ENCODE assay signal across 36 cellular contexts in the genomic region with DNA sequence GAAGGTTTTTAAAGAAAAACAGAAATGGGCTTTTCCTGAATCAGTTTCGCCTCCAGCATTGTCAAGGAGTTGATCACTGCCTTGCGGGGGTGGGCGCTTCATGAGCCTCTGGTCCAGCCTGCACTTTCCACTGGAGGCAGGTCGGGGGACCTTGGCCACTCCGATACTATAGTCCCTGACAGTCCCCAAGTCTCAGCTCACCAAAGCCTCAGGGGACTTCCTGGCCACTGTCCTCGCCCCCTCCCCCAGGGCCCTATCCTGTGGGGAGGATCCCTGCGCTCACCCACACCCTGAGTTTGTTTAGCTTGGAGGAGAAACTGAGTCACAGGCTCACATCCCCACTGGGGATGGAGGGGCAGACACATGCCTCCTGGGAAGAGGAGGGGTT. TPM values are rescaled to one million over a fixed set of nuclear protein-coding genes. Genes with fewer than 3 reads are reported as not detected.
"Had no signal": no experiment of that assay in that cellular context is flagged by ENCODE, and none has a peak within 500 bp of the region (broad histone marks: within the 10 kb centered on the region; RNA-seq: fewer than 3 reads in every experiment).

No MANE protein-coding gene starts in this region.

- ATAC-seq: activated CD8-positive, alpha-beta T cell treated with anti-CD3 and anti-CD28 coated beads for 36 hours; esophagus mucosa; heart left ventricle; naive thymus-derived CD4-positive, alpha-beta T cell; stimulated activated memory B cell treated with anti-CD40 and anti-IgM and Interleukin-4, amounts not matched to agents 10 μg/mL and 1 μg/mL and 100 μg/mL, for 72 hours; stimulated activated naive CD8-positive, alpha-beta T cell treated with anti-CD3 and anti-CD28 coated beads, Interleukin-15, amount 100 ng/mL, for 72 hours had no signal

- H3K4me1 Mint-ChIP-seq: activated B cell treated with CpG ODN at 0.5 μM for 24 hours; activated naive CD4-positive, alpha-beta T cell treated with anti-CD3 and anti-CD28 coated beads, Interleukin-2, amount 50 U/mL, for 24 hours; stimulated activated memory B cell treated with anti-CD40 and anti-IgM and Interleukin-4, amounts not matched to agents 10 μg/mL and 1 μg/mL and 100 μg/mL, for 72 hours; stimulated activated naive CD8-positive, alpha-beta T cell treated with anti-CD3 and anti-CD28 coated beads, Interleukin-15, amount 100 ng/mL, for 72 hours had no signal

- H3K9me3 Mint-ChIP-seq: activated B cell treated with CpG ODN at 0.5 μM for 24 hours; activated CD8-positive, alpha-beta T cell treated with anti-CD3 and anti-CD28 coated beads for 36 hours; activated naive CD4-positive, alpha-beta T cell treated with anti-CD3 and anti-CD28 coated beads, Interleukin-2, amount 50 U/mL, for 24 hours; activated T-helper 2 cell treated with anti-CD3 and anti-CD28 coated beads, Interferon-gamma antibody, Interleukin-2, Interleukin-4, amounts not matched to agents 10 μg/mL and 5 μg/mL and 100 μg/mL, durations not matched to agents 14 hours and 24 hours and 36 hours; brain; naive thymus-derived CD4-positive, alpha-beta T cell; stimulated activated memory B cell treated with anti-CD40 and anti-IgM and Interleukin-4, amounts not matched to agents 10 μg/mL and 1 μg/mL and 100 μg/mL, for 72 hours; stimulated activated naive CD8-positive, alpha-beta T cell treated with anti-CD3 and anti-CD28 coated beads, Interleukin-15, amount 100 ng/mL, for 72 hours; T-helper 2 cell treated with Interferon-gamma antibody and Interleukin-4, amounts not matched to agents 5 μg/mL and 100 μg/mL, for 36 hours had no signal

- H3K4me3 Mint-ChIP-seq: activated B cell treated with CpG ODN at 0.5 μM for 24 hours; activated CD8-positive, alpha-beta T cell treated with anti-CD3 and anti-CD28 coated beads for 36 hours; activated naive CD4-positive, alpha-beta T cell treated with anti-CD3 and anti-CD28 coated beads, Interleukin-2, amount 50 U/mL, for 24 hours; brain; naive thymus-derived CD4-positive, alpha-beta T cell; stimulated activated memory B cell treated with anti-CD40 and anti-IgM and Interleukin-4, amounts not matched to agents 10 μg/mL and 1 μg/mL and 100 μg/mL, for 72 hours; stimulated activated naive CD8-positive, alpha-beta T cell treated with anti-CD3 and anti-CD28 coated beads, Interleukin-15, amount 100 ng/mL, for 72 hours; T-helper 2 cell treated with Interferon-gamma antibody and Interleukin-4, amounts not matched to agents 5 μg/mL and 100 μg/mL, for 36 hours had no signal

- H3K27me3 ChIP-seq: cardiac muscle cell, ovary, thyroid gland, upper lobe of left lung, vagina had no signal

- H3K27me3 Mint-ChIP-seq: activated CD8-positive, alpha-beta T cell treated with anti-CD3 and anti-CD28 coated beads for 36 hours; activated naive CD4-positive, alpha-beta T cell treated with anti-CD3 and anti-CD28 coated beads, Interleukin-2, amount 50 U/mL, for 24 hours had no signal

- H3K9me3 ChIP-seq: heart left ventricle, ovary, thyroid gland, upper lobe of left lung, vagina had no signal

- H3K27ac Mint-ChIP-seq: activated B cell treated with CpG ODN at 0.5 μM for 24 hours; activated CD8-positive, alpha-beta T cell treated with anti-CD3 and anti-CD28 coated beads for 36 hours; activated naive CD4-positive, alpha-beta T cell treated with anti-CD3 and anti-CD28 coated beads, Interleukin-2, amount 50 U/mL, for 24 hours; activated T-helper 2 cell treated with anti-CD3 and anti-CD28 coated beads, Interferon-gamma antibody, Interleukin-2, Interleukin-4, amounts not matched to agents 10 μg/mL and 5 μg/mL and 100 μg/mL, durations not matched to agents 14 hours and 24 hours and 36 hours; brain; naive thymus-derived CD4-positive, alpha-beta T cell; progenitor cell of endocrine pancreas; stimulated activated memory B cell treated with anti-CD40 and anti-IgM and Interleukin-4, amounts not matched to agents 10 μg/mL and 1 μg/mL and 100 μg/mL, for 72 hours; stimulated activated naive CD8-positive, alpha-beta T cell treated with anti-CD3 and anti-CD28 coated beads, Interleukin-15, amount 100 ng/mL, for 72 hours; T-helper 2 cell treated with Interferon-gamma antibody and Interleukin-4, amounts not matched to agents 5 μg/mL and 100 μg/mL, for 36 hours had no signal

- H3K36me3 Mint-ChIP-seq: activated naive CD4-positive, alpha-beta T cell treated with anti-CD3 and anti-CD28 coated beads, Interleukin-2, amount 50 U/mL, for 24 hours; brain; naive thymus-derived CD4-positive, alpha-beta T cell; stimulated activated memory B cell treated with anti-CD40 and anti-IgM and Interleukin-4, amounts not matched to agents 10 μg/mL and 1 μg/mL and 100 μg/mL, for 72 hours had no signal

- H3K36me3 ChIP-seq: cardiac muscle cell, heart left ventricle, ovary, thyroid gland, upper lobe of left lung, vagina had no signal

- DNase-seq: activated B cell treated with CpG ODN at 0.5 μM for 24 hours; activated CD4-positive, alpha-beta T cell treated with anti-CD3 and anti-CD28 coated beads, Interleukin-2, amount 50 U/mL, for 1 hour; activated CD8-positive, alpha-beta T cell treated with anti-CD3 and anti-CD28 coated beads for 36 hours; activated T-cell treated with anti-CD3 and anti-CD28 coated beads, Interleukin-2, amount 50 U/mL, for 48 hours; anterior cingulate cortex; cerebellar nuclear complex; cortex of kidney; foreskin fibroblast; kidney glomerular epithelial cell; midbrain; naive thymus-derived CD4-positive, alpha-beta T cell; ovary; stimulated activated CD4-positive, alpha-beta T cell treated with anti-CD3 and anti-CD28 coated beads, Interleukin-1b, Interleukin-23, amount 100 ng/mL, for 48 hours; stimulated activated CD4-positive, alpha-beta T cell treated with anti-CD3 and anti-CD28 coated beads, Interleukin-4, amount 100 ng/mL, for 4 hours; stimulated activated CD8-positive, alpha-beta memory T cell treated with anti-CD3 and anti-CD28 coated beads, Interleukin-4, amount 100 ng/mL, for 48 hours; stimulated activated naive CD8-positive, alpha-beta T cell treated with anti-CD3 and anti-CD28 coated beads, Interleukin-15, amount 100 ng/mL, for 72 hours; substantia nigra; T-helper 1 cell; thyroid gland had no signal

- H3K4me1 ChIP-seq: heart left ventricle, thyroid gland, vagina had no signal

- H3K27ac ChIP-seq: cardiac muscle cell, heart left ventricle, ovary, thyroid gland, upper lobe of left lung, vagina had no signal

- H3K4me3 ChIP-seq: cardiac muscle cell, heart left ventricle, ovary, smooth muscle cell, thyroid gland, upper lobe of left lung, vagina had no signal

RNA-seq across cellular contexts. Expression of a gene that starts 1.4 kb away (rescaled TPM):
- total RNA-seq: activated B cell treated with CpG ODN at 0.5 μM for 24 hours; activated CD8-positive, alpha-beta T cell treated with anti-CD3 and anti-CD28 coated beads for 36 hours; activated T-helper 2 cell treated with anti-CD3 and anti-CD28 coated beads, Interferon-gamma antibody, Interleukin-2, Interleukin-4, amounts not matched to agents 10 μg/mL and 5 μg/mL and 100 μg/mL, durations not matched to agents 14 hours and 24 hours and 36 hours; endothelial cell of umbilical vein; esophagus mucosa; heart left ventricle; naive thymus-derived CD4-positive, alpha-beta T cell; renal cortical epithelial cell; smooth muscle cell; thyroid gland; vagina had no signal
- polyA plus RNA-seq: endothelial cell of umbilical vein; heart left ventricle; naive thymus-derived CD4-positive, alpha-beta T cell; neural cell; ovary; smooth muscle cell had no signal

RNA-seq across cellular contexts. Expression of a gene that starts 22.4 kb away (rescaled TPM):
- total RNA-seq: activated B cell treated with CpG ODN at 0.5 μM for 24 hours; activated CD8-positive, alpha-beta T cell treated with anti-CD3 and anti-CD28 coated beads for 36 hours; activated T-helper 2 cell treated with anti-CD3 and anti-CD28 coated beads, Interferon-gamma antibody, Interleukin-2, Interleukin-4, amounts not matched to agents 10 μg/mL and 5 μg/mL and 100 μg/mL, durations not matched to agents 14 hours and 24 hours and 36 hours; cardiac muscle cell; endothelial cell of umbilical vein; esophagus mucosa; heart left ventricle; liver; naive thymus-derived CD4-positive, alpha-beta T cell; ovary; progenitor cell of endocrine pancreas; renal cortical epithelial cell; smooth muscle cell; thyroid gland; upper lobe of left lung; vagina had no signal
- polyA plus RNA-seq: adipose tissue; cardiac muscle cell; endothelial cell of umbilical vein; heart left ventricle; liver; naive thymus-derived CD4-positive, alpha-beta T cell; neural cell; ovary; smooth muscle cell had no signal
